Comparison of ENCODE assay signal across 7 cellular contexts in genomic region chr3:194671511-194671899, GRCh38. TPM values are rescaled to one million over a fixed set of nuclear protein-coding genes. Genes with fewer than 3 reads are reported as not detected.
DNase-seq lines count a peak whose midpoint lies in the region; ATAC-seq and TF ChIP-seq lines count a peak whose summit lies in the region.

No MANE protein-coding gene starts in this region.

- H3K9me3 Mint-ChIP-seq in activated T-helper 2 cell treated with anti-CD3 and anti-CD28 coated beads, Interferon-gamma antibody, Interleukin-2, Interleukin-4, amounts not matched to agents 10 μg/mL and 5 μg/mL and 100 μg/mL, durations not matched to agents 14 hours and 24 hours and 36 hours: no peaks in the 10 kb centered on the region

- peak; percentile 57 for DNase-seq in GM03348 (ENCODE audit: low spot score)
- DNase-seq in NCI-H1105 (lab: John Stamatoyannopoulos, UW): peak; percentile 52
- no peak for DNase-seq in activated T-helper 2 cell treated with anti-CD3 and anti-CD28 coated beads, Interferon-gamma antibody, Interleukin-2, Interleukin-4, amounts not matched to agents 10 μg/mL and 5 μg/mL and 100 μg/mL, durations not matched to agents 14 hours and 24 hours and 36 hours (ENCODE audit: low spot score)
- peak; percentile 41 for DNase-seq in glomerular visceral epithelial cell (ENCODE audit: extremely low spot score)
- DNase-seq in prostate gland (ENCODE audit: low spot score): no peak

- H3K4me1 ChIP-seq in prostate gland (replicated peaks): peaks cover 10% of the 10 kb centered on the region

- ATAC-seq in GM21723 (IDR thresholded peaks at IDR 0.05; ENCODE audit: unreplicated experiment) (peak; percentile 28), GM18519 (IDR thresholded peaks at IDR 0.05; ENCODE audit: low FRiP score, unreplicated experiment) (no peak)

- H3K27ac Mint-ChIP-seq in activated T-helper 2 cell treated with anti-CD3 and anti-CD28 coated beads, Interferon-gamma antibody, Interleukin-2, Interleukin-4, amounts not matched to agents 10 μg/mL and 5 μg/mL and 100 μg/mL, durations not matched to agents 14 hours and 24 hours and 36 hours: peak overlapping the region; percentile 96

- intact Hi-C loops in activated T-helper 2 cell treated with anti-CD3 and anti-CD28 coated beads, Interferon-gamma antibody, Interleukin-2, Interleukin-4, amounts not matched to agents 10 μg/mL and 5 μg/mL and 100 μg/mL, durations not matched to agents 14 hours and 24 hours and 36 hours (cut with micrococcal nuclease): loop anchor here (2.0 to 5.0 kb wide), 3 partner anchors 13 to 601 kb away; partner anchors contain the start of genes ATP13A3, FAM43A and XXYLT1
- intact Hi-C loops in prostate gland (cut with DNase I): no loop called here

- H3K36me3 ChIP-seq in prostate gland: no peaks in the 10 kb centered on the region

- no peaks in the 10 kb centered on the region for H3K27me3 Mint-ChIP-seq in activated T-helper 2 cell treated with anti-CD3 and anti-CD28 coated beads, Interferon-gamma antibody, Interleukin-2, Interleukin-4, amounts not matched to agents 10 μg/mL and 5 μg/mL and 100 μg/mL, durations not matched to agents 14 hours and 24 hours and 36 hours (ENCODE audit: low read depth)

- TF ChIP-seq CTCF in prostate gland (IDR thresholded peaks at IDR 0.05): peak in 3 of 4 experiments; percentile 51 to 69 (median 56)

- H3K27ac ChIP-seq in prostate gland: peak overlapping the region; percentile 84 to 92

- peak overlapping the region; percentile 72 to 74 for H3K4me3 ChIP-seq in prostate gland

- WGBS in prostate gland: 0% methylated on average over 5 of the region's 5 CpGs

- H3K27me3 ChIP-seq in prostate gland (replicated peaks; ENCODE audit: insufficient read depth): no peaks in the 10 kb centered on the region

- no peak for TF ChIP-seq POLR2A in prostate gland (IDR thresholded peaks at IDR 0.05)

- peak overlapping the region; percentile 99 for H3K4me3 Mint-ChIP-seq in activated T-helper 2 cell treated with anti-CD3 and anti-CD28 coated beads, Interferon-gamma antibody, Interleukin-2, Interleukin-4, amounts not matched to agents 10 μg/mL and 5 μg/mL and 100 μg/mL, durations not matched to agents 14 hours and 24 hours and 36 hours (ENCODE audit: low read depth)

- H3K9me3 ChIP-seq in prostate gland: no peaks in the 10 kb centered on the region

- H3K36me3 Mint-ChIP-seq in activated T-helper 2 cell treated with anti-CD3 and anti-CD28 coated beads, Interferon-gamma antibody, Interleukin-2, Interleukin-4, amounts not matched to agents 10 μg/mL and 5 μg/mL and 100 μg/mL, durations not matched to agents 14 hours and 24 hours and 36 hours (ENCODE audit: low read depth): peaks cover 38% of the 10 kb centered on the region

- peaks cover 42% of the 10 kb centered on the region for H3K4me1 Mint-ChIP-seq in activated T-helper 2 cell treated with anti-CD3 and anti-CD28 coated beads, Interferon-gamma antibody, Interleukin-2, Interleukin-4, amounts not matched to agents 10 μg/mL and 5 μg/mL and 100 μg/mL, durations not matched to agents 14 hours and 24 hours and 36 hours (ENCODE audit: low read depth)

RNA-seq across cellular contexts. Expression of gene LSG1, which starts 0.5 kb away (rescaled TPM):
- 52.8 and 53.6 TPM in 2 replicates for total RNA-seq in activated T-helper 2 cell treated with anti-CD3 and anti-CD28 coated beads, Interferon-gamma antibody, Interleukin-2, Interleukin-4, amounts not matched to agents 10 μg/mL and 5 μg/mL and 100 μg/mL, durations not matched to agents 14 hours and 24 hours and 36 hours
- 10 to 100 TPM; 25.9 to 49.6 TPM for total RNA-seq in prostate gland

RNA-seq across cellular contexts. Expression of gene FAM43A, which starts 14.2 kb away (rescaled TPM):
- 6.9 and 7.0 TPM in 2 replicates for total RNA-seq in activated T-helper 2 cell treated with anti-CD3 and anti-CD28 coated beads, Interferon-gamma antibody, Interleukin-2, Interleukin-4, amounts not matched to agents 10 μg/mL and 5 μg/mL and 100 μg/mL, durations not matched to agents 14 hours and 24 hours and 36 hours
- 10 to 100 TPM; 39.6 to 93.6 TPM for total RNA-seq in prostate gland

RNA-seq across cellular contexts. Expression of gene TMEM44, which starts 38.3 kb away (rescaled TPM):
- 9.3 and 9.4 TPM in 2 replicates for total RNA-seq in activated T-helper 2 cell treated with anti-CD3 and anti-CD28 coated beads, Interferon-gamma antibody, Interleukin-2, Interleukin-4, amounts not matched to agents 10 μg/mL and 5 μg/mL and 100 μg/mL, durations not matched to agents 14 hours and 24 hours and 36 hours
- total RNA-seq in prostate gland: 10 to 100 TPM; 11.0 to 11.1 TPM

Comparison
In these comparisons a context has a peak if more than half of its experiments do, and no peak if none do; other contexts are left out.
1. DNase-seq: peak in GM03348 (single experiment), NCI-H1105 (single experiment) and glomerular visceral epithelial cell (single experiment); none in activated T-helper 2 cell treated with anti-CD3 and anti-CD28 coated beads, Interferon-gamma antibody, Interleukin-2, Interleukin-4, amounts not matched to agents 10 μg/mL and 5 μg/mL and 100 μg/mL, durations not matched to agents 14 hours and 24 hours and 36 hours (single experiment) and prostate gland (single experiment).